1 cellular context compared by ENCODE assay signal in the genomic region with DNA sequence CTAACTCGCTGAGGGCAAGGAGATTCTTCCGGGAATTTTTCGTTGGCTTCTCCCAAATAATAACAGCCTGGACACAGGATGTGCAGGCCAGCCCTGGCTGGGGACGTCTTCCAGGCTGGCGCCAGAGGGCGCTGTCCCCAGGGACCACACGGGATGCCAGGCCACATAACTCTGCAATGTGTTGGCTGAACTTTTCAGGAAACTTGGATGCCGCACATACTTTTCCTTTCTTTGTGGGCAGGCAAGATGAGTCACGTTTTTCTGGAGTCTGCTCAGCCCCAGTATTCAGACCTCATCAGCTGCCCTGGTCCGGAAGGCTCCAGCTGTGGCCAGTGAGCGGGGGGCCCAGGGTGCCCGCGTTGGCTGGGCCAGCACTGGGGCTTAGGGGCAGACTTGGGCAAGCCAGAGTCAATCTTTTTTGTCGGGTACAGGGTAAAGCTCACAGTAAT.
TF ChIP-seq lines count a peak whose summit lies in the region.

No MANE protein-coding gene starts in this region.

TF ChIP-seq in HepG2, 621 proteins besides CTCF, POLR2A, EP300 and RAD21 (continued from another document and continues in another):
- peak; percentile 62; the same call in 1 of the 2 replicates for TF ChIP-seq PRDM10 (CRISPR knock-in tag; IDR thresholded peaks at IDR 0.05; ENCODE audit: low read depth)
- TF ChIP-seq ZNF281 (CRISPR knock-in tag; IDR thresholded peaks at IDR 0.05; ENCODE audit: borderline replicate concordance): no peak
- 0 out of 2 replicates have a peak, but pooled peaks have one; percentile 22 for TF ChIP-seq GMEB1 (CRISPR knock-in tag; IDR thresholded peaks at IDR 0.05; ENCODE audit: borderline replicate concordance)
- peak; percentile 51; the same call in 1 of the 2 replicates for TF ChIP-seq RXRB (CRISPR knock-in tag; IDR thresholded peaks at IDR 0.05; ENCODE audit: borderline replicate concordance)
- 0 out of 2 replicates have a peak, but pooled peaks have one; percentile 19 for TF ChIP-seq CHD2 (IDR thresholded peaks at IDR 0.05; ENCODE audit: low read depth, low read length)
- peak; percentile 72 for TF ChIP-seq ATF3 (CRISPR knock-in tag; IDR thresholded peaks at IDR 0.05)
- 0 out of 2 replicates have a peak, but pooled peaks have one; percentile 29 for TF ChIP-seq MEF2D (CRISPR knock-in tag; IDR thresholded peaks at IDR 0.05)
- 0 out of 2 replicates have a peak, but pooled peaks have one; percentile 53 for TF ChIP-seq ZNF503 (CRISPR knock-in tag; IDR thresholded peaks at IDR 0.05)
- TF ChIP-seq CBFB (CRISPR knock-in tag; IDR thresholded peaks at IDR 0.05): peak; percentile 40; the same call in 1 of the 2 replicates
- TF ChIP-seq MIER2 (CRISPR knock-in tag; IDR thresholded peaks at IDR 0.05): 0 out of 2 replicates have a peak, but pooled peaks have one; percentile 20
- TF ChIP-seq ZSCAN9 (CRISPR knock-in tag; IDR thresholded peaks at IDR 0.05; ENCODE audit: borderline replicate concordance): 0 out of 2 replicates have a peak, but pooled peaks have one; percentile 41
- 0 out of 2 replicates have a peak, but pooled peaks have one; percentile 35 for TF ChIP-seq ZMYM2 (CRISPR knock-in tag; IDR thresholded peaks at IDR 0.05)
- TF ChIP-seq, protein P1, sequence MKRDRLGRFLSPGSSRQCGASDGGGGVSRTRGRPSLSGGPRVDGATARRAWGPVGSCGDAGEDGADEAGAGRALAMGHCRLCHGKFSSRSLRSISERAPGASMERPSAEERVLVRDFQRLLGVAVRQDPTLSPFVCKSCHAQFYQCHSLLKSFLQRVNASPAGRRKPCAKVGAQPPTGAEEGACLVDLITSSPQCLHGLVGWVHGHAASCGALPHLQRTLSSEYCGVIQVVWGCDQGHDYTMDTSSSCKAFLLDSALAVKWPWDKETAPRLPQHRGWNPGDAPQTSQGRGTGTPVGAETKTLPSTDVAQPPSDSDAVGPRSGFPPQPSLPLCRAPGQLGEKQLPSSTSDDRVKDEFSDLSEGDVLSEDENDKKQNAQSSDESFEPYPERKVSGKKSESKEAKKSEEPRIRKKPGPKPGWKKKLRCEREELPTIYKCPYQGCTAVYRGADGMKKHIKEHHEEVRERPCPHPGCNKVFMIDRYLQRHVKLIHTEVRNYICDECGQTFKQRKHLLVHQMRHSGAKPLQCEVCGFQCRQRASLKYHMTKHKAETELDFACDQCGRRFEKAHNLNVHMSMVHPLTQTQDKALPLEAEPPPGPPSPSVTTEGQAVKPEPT (CRISPR knock-in tag; IDR thresholded peaks at IDR 0.05; ENCODE audit: low read depth): no peak
- TF ChIP-seq ZNF331 (CRISPR knock-in tag; IDR thresholded peaks at IDR 0.05): peak; percentile 74; the same call in 1 of the 2 replicates
- no peak for TF ChIP-seq ZNF891 (CRISPR knock-in tag; IDR thresholded peaks at IDR 0.05)
- TF ChIP-seq ATF1 (CRISPR knock-in tag; IDR thresholded peaks at IDR 0.05): no peak
- peak; percentile 47; the same call in 1 of the 2 replicates for TF ChIP-seq MIXL1 (CRISPR knock-in tag; IDR thresholded peaks at IDR 0.05)
- TF ChIP-seq REL (CRISPR knock-in tag; conservative IDR thresholded peaks at IDR 0.05): no peak
- TF ChIP-seq ZEB1 (IDR thresholded peaks at IDR 0.05; ENCODE audit: insufficient replicate concordance, low read depth): no peak
- TF ChIP-seq TBX2 (CRISPR knock-in tag; IDR thresholded peaks at IDR 0.05; ENCODE audit: borderline replicate concordance): 0 out of 2 replicates have a peak, but pooled peaks have one; percentile 42
- TF ChIP-seq, protein P2, sequence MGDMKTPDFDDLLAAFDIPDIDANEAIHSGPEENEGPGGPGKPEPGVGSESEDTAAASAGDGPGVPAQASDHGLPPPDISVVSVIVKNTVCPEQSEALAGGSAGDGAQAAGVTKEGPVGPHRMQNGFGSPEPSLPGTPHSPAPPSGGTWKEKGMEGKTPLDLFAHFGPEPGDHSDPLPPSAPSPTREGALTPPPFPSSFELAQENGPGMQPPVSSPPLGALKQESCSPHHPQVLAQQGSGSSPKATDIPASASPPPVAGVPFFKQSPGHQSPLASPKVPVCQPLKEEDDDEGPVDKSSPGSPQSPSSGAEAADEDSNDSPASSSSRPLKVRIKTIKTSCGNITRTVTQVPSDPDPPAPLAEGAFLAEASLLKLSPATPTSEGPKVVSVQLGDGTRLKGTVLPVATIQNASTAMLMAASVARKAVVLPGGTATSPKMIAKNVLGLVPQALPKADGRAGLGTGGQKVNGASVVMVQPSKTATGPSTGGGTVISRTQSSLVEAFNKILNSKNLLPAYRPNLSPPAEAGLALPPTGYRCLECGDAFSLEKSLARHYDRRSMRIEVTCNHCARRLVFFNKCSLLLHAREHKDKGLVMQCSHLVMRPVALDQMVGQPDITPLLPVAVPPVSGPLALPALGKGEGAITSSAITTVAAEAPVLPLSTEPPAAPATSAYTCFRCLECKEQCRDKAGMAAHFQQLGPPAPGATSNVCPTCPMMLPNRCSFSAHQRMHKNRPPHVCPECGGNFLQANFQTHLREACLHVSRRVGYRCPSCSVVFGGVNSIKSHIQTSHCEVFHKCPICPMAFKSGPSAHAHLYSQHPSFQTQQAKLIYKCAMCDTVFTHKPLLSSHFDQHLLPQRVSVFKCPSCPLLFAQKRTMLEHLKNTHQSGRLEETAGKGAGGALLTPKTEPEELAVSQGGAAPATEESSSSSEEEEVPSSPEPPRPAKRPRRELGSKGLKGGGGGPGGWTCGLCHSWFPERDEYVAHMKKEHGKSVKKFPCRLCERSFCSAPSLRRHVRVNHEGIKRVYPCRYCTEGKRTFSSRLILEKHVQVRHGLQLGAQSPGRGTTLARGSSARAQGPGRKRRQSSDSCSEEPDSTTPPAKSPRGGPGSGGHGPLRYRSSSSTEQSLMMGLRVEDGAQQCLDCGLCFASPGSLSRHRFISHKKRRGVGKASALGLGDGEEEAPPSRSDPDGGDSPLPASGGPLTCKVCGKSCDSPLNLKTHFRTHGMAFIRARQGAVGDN (CRISPR knock-in tag; IDR thresholded peaks at IDR 0.05): peak; percentile 58
- 0 out of 2 replicates have a peak, but pooled peaks have one; percentile 9 for TF ChIP-seq CREB1 (IDR thresholded peaks at IDR 0.05)
- no peak for TF ChIP-seq CREB1 (CRISPR knock-in tag; IDR thresholded peaks at IDR 0.05)
- 0 out of 2 replicates have a peak, but pooled peaks have one; percentile 50 for TF ChIP-seq ZBTB25 (CRISPR knock-in tag; IDR thresholded peaks at IDR 0.05)
- TF ChIP-seq SOX5 (CRISPR knock-in tag; IDR thresholded peaks at IDR 0.05; ENCODE audit: borderline replicate concordance): peak; percentile 94; the same call in 1 of the 2 replicates
- TF ChIP-seq, protein P3, sequence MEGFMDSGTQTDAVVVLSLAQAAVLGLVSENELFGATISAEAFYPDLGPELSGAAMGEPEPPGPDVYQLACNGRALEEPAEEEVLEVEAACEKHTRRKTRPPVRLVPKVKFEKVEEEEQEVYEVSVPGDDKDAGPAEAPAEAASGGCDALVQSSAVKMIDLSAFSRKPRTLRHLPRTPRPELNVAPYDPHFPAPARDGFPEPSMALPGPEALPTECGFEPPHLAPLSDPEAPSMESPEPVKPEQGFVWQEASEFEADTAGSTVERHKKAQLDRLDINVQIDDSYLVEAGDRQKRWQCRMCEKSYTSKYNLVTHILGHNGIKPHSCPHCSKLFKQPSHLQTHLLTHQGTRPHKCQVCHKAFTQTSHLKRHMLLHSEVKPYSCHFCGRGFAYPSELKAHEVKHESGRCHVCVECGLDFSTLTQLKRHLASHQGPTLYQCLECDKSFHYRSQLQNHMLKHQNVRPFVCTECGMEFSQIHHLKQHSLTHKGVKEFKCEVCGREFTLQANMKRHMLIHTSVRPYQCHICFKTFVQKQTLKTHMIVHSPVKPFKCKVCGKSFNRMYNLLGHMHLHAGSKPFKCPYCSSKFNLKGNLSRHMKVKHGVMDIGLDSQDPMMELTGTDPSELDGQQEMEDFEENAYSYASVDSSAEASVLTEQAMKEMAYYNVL (CRISPR knock-in tag; IDR thresholded peaks at IDR 0.05; ENCODE audit: borderline replicate concordance): peak; percentile 39; the same call in 1 of the 2 replicates
